In the genomic region with DNA sequence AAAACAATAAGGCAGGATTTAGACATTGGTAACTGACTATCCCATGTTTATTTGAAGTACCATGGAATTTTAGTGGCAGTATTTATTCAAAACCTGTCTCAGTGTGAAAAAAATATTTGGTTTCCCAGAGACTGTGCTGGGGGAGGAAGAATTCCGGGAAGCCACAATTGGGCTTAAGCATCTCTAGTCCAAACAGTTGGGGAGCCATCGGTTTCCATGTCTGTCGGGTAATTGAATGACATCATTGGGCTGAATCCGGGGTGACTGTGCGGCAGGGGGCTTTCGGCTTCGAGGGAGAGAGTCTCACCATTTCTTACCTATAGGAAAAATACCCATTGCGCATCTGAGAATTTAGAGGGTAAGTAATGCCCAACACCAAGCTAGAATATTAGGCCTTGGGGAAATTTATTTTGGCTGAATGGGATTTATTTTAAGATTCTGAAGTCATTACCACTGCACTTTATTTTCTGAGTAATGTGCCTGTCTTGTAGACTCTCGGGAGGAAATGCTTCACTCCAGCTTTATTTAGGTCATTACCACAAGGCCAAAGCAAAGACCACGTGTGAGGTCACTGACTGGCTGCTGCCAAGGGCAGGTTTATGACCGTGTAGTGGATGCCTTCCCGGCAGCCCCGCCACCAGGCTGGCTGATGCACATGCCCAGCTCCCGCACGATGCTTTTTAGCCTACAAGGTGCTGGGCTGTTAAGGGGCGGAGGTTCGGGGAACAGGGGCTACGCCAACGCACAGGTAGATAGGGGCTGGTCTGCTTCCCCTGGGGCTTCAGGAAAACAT, we compare ENCODE assay signal across 11 cellular contexts. TPM values are rescaled to one million over a fixed set of nuclear protein-coding genes. Genes with fewer than 3 reads are reported as not detected.
DNase-seq lines count a peak whose midpoint lies in the region; ATAC-seq and TF ChIP-seq lines count a peak whose summit lies in the region.
"Had no signal": no experiment of that assay in that cellular context is flagged by ENCODE, and none has a peak within 500 bp of the region (broad histone marks: within the 10 kb centered on the region; RNA-seq: fewer than 3 reads in every experiment).

No MANE protein-coding gene starts in this region.

- no peak for ATAC-seq in GM21723 (IDR thresholded peaks at IDR 0.05; ENCODE audit: unreplicated experiment)
- ATAC-seq: activated naive CD8-positive, alpha-beta T cell treated with anti-CD3 and anti-CD28 coated beads, Interleukin-2, amount 50 U/mL, for 24 hours had no signal

- H3K4me3 Mint-ChIP-seq in endothelial cell (ENCODE audit: unreplicated experiment) = no peak overlapping the region
- H3K4me3 Mint-ChIP-seq: activated naive CD8-positive, alpha-beta T cell treated with anti-CD3 and anti-CD28 coated beads, Interleukin-2, amount 50 U/mL, for 24 hours had no signal

- H3K9me3 Mint-ChIP-seq in endothelial cell (ENCODE audit: unreplicated experiment) = no peaks in the 10 kb centered on the region
- H3K9me3 Mint-ChIP-seq: activated naive CD8-positive, alpha-beta T cell treated with anti-CD3 and anti-CD28 coated beads, Interleukin-2, amount 50 U/mL, for 24 hours had no signal

- H3K4me1 Mint-ChIP-seq in endothelial cell (ENCODE audit: unreplicated experiment) = no peaks in the 10 kb centered on the region

- no peak for TF ChIP-seq CTCF in endothelial cell (IDR thresholded peaks at IDR 0.05; ENCODE audit: unreplicated experiment)

- peak; percentile 97 for DNase-seq in A172 (ENCODE audit: low spot score)
- peak; percentile 99 for DNase-seq in M059J (ENCODE audit: low read depth)
- DNase-seq in dedifferentiated amniotic fluid mesenchymal stem cell (ENCODE audit: extremely low spot score) = peak; percentile 68
- DNase-seq in myocyte (ENCODE audit: low read depth) = peak; percentile 94
- DNase-seq in NCI-H2171 (lab: John Stamatoyannopoulos, UW) = no peak
- DNase-seq in NOMO-1 (lab: John Stamatoyannopoulos, UW; ENCODE audit: unreplicated experiment in 2 of 2) = no peak
- no peak for DNase-seq in endothelial cell (ENCODE audit: low spot score)
- DNase-seq: activated naive CD8-positive, alpha-beta T cell treated with anti-CD3 and anti-CD28 coated beads, Interleukin-2, amount 50 U/mL, for 24 hours; BE2C; NCI-H2107 had no signal

- H3K27me3 Mint-ChIP-seq in endothelial cell (ENCODE audit: unreplicated experiment) = no peaks in the 10 kb centered on the region
- H3K27me3 Mint-ChIP-seq: activated naive CD8-positive, alpha-beta T cell treated with anti-CD3 and anti-CD28 coated beads, Interleukin-2, amount 50 U/mL, for 24 hours had no signal

- H3K27ac Mint-ChIP-seq in endothelial cell (ENCODE audit: unreplicated experiment) = no peak overlapping the region
- H3K27ac Mint-ChIP-seq: activated naive CD8-positive, alpha-beta T cell treated with anti-CD3 and anti-CD28 coated beads, Interleukin-2, amount 50 U/mL, for 24 hours had no signal

- H3K36me3 Mint-ChIP-seq in endothelial cell (ENCODE audit: low read depth, unreplicated experiment) = no peaks in the 10 kb centered on the region

RNA-seq across cellular contexts. Expression of gene UMODL1, which starts 23.1 kb away (rescaled TPM):
- total RNA-seq in A172 (2014; rRNA removed; shearing (Covaris generic)) = not detected in 2 replicates
- not detected in 2 replicates for total RNA-seq in M059J (2014; rRNA removed; shearing (Covaris generic))
- total RNA-seq in myocyte (not detected in 2 replicates), endothelial cell (ENCODE audit: unreplicated experiment) (not detected)
- polyA plus RNA-seq in myocyte (2012) = 0.04 TPM

RNA-seq across cellular contexts. Expression of gene ZBTB21, which starts 37.9 kb away (rescaled TPM):
- total RNA-seq in A172 (2014; rRNA removed; shearing (Covaris generic)) = 13.6 and 15.2 TPM in 2 replicates
- 12.0 and 18.4 TPM in 2 replicates for total RNA-seq in M059J (2014; rRNA removed; shearing (Covaris generic))
- 7.3 and 8.0 TPM in 2 replicates for total RNA-seq in myocyte
- polyA plus RNA-seq in myocyte (2012) = 3.5 TPM
- total RNA-seq in endothelial cell (ENCODE audit: unreplicated experiment) = 8.4 TPM

Comparison
In these comparisons a context has a peak if more than half of its experiments do, and no peak if none do; other contexts are left out.
1. DNase-seq: peak in A172 (single experiment), M059J (single experiment), dedifferentiated amniotic fluid mesenchymal stem cell (single experiment) and myocyte (single experiment); none in NCI-H2171 (single experiment), NOMO-1 (0 of 2) and endothelial cell (single experiment).